18 cellular contexts compared by ENCODE assay signal in genomic region chr15:99558571-99558970, GRCh38. TPM values are rescaled to one million over a fixed set of nuclear protein-coding genes. Genes with fewer than 3 reads are reported as not detected.
A peak's percentile ranks its signal among the peaks of the same experiment; 100 is the strongest.
DNase-seq lines count a peak whose midpoint lies in the region; ATAC-seq, FAIRE-seq and TF ChIP-seq lines count a peak whose summit lies in the region.
"Had no signal": no experiment of that assay in that cellular context is flagged by ENCODE, and none has a peak within 500 bp of the region (broad histone marks: within the 10 kb centered on the region; RNA-seq: fewer than 3 reads in every experiment).

No MANE protein-coding gene starts in this region.

- no peak for TF ChIP-seq POLR2A in K562 (conservative IDR thresholded peaks at IDR 0.05)

- FAIRE-seq in K562 (lab: Jason Lieb, UNC) = no peak
- FAIRE-seq: GM12878, GM19239 had no signal

- TF ChIP-seq EP300 in K562 (IDR thresholded peaks at IDR 0.05; ENCODE audit: low read length) = no peak

- H3K27ac ChIP-seq in GM23248 = no peak overlapping the region
- H3K27ac ChIP-seq in K562 (ENCODE audit: extremely low read depth, low read depth, low read length) = no peak overlapping the region
- H3K27ac ChIP-seq in smooth muscle cell (ENCODE audit: low read depth) = no peak overlapping the region
- no peak overlapping the region for H3K27ac ChIP-seq in osteoblast (ENCODE audit: low read depth, low read length)
- no peak overlapping the region for H3K27ac ChIP-seq in left ventricle myocardium inferior (replicated peaks)

- intact Hi-C loops in K562 (cut with micrococcal nuclease) (no loop called here), left ventricle myocardium inferior (cut with micrococcal nuclease) (no loop called here)

- in situ Hi-C loops in GM23248 (cut with MboI) (no loop called here), K562 (cut with MboI) (no loop called here)

- WGBS in GM23248 (ENCODE audit: low coverage in 1 of 2, low lambda C conversion rate in 2 of 2, missing lambda C conversion rate in 2 of 2), 2 experiments = 5 to 6% methylated on average over 3 of the region's 3 CpGs
- WGBS in K562 (ENCODE audit: insufficient coverage, low coverage, missing lambda C conversion rate) = 3% methylated on average over 3 of the region's 3 CpGs
- WGBS in smooth muscle cell (ENCODE audit: low lambda C conversion rate) = 76% methylated on average over 3 of the region's 3 CpGs

- ATAC-seq in K562 = no peak
- ATAC-seq: GM12878, GM23338, HCT116 had no signal

- no peaks in the 10 kb centered on the region for H3F3A ChIP-seq in GM23248 (ENCODE audit: insufficient read depth)
- H3F3A ChIP-seq in smooth muscle cell (ENCODE audit: low read depth) = no peaks in the 10 kb centered on the region

- H3K4me3 ChIP-seq in GM23248 (no peak overlapping the region), K562 (no peak overlapping the region), smooth muscle cell (no peak overlapping the region), osteoblast (ENCODE audit: insufficient read depth, low read length) (no peak overlapping the region), left ventricle myocardium inferior (no peak overlapping the region)
- H3K4me3 ChIP-seq: GM12878, GM23338 had no signal

- H4K20me1 ChIP-seq in GM23248 (ENCODE audit: insufficient read depth) (no peaks in the 10 kb centered on the region), K562 (replicated peaks; ENCODE audit: control insufficient read depth, insufficient read depth, low read length) (no peaks in the 10 kb centered on the region), smooth muscle cell (ENCODE audit: low read depth) (no peaks in the 10 kb centered on the region), osteoblast (ENCODE audit: insufficient read depth, low read length) (no peaks in the 10 kb centered on the region)

- H3K4me2 ChIP-seq in GM23248 (ENCODE audit: unreplicated experiment) (no peak overlapping the region), K562 (ENCODE audit: insufficient read depth, low read length) (no peak overlapping the region), smooth muscle cell (no peak overlapping the region), osteoblast (ENCODE audit: insufficient read depth, low read length) (no peak overlapping the region)
- H3K4me2 ChIP-seq: GM23338 had no signal

- H3K9me3 ChIP-seq in GM23248 (ENCODE audit: low read depth) (no peaks in the 10 kb centered on the region), K562 (replicated peaks; ENCODE audit: control insufficient read depth, insufficient read depth, low read depth, low read length) (no peaks in the 10 kb centered on the region), smooth muscle cell (replicated peaks; ENCODE audit: low read depth) (no peaks in the 10 kb centered on the region), osteoblast (ENCODE audit: low read depth, low read length) (no peaks in the 10 kb centered on the region), left ventricle myocardium inferior (replicated peaks) (no peaks in the 10 kb centered on the region)

- no peaks in the 10 kb centered on the region for H3K9me1 ChIP-seq in K562 (ENCODE audit: control insufficient read depth, insufficient read depth, low read length)

- H3K79me2 ChIP-seq in GM23248 (ENCODE audit: insufficient read depth) = no peaks in the 10 kb centered on the region
- no peaks in the 10 kb centered on the region for H3K79me2 ChIP-seq in K562 (ENCODE audit: control insufficient read depth, insufficient read depth, low read length)
- no peaks in the 10 kb centered on the region for H3K79me2 ChIP-seq in smooth muscle cell (ENCODE audit: low read depth)
- no peaks in the 10 kb centered on the region for H3K79me2 ChIP-seq in osteoblast (ENCODE audit: insufficient read depth, low read length)

- TF ChIP-seq RAD21 in K562 (CRISPR knock-in tag; conservative IDR thresholded peaks at IDR 0.05 in 1 of 2, IDR thresholded peaks at IDR 0.05 in 1 of 2) = no peak

- H3K4me1 ChIP-seq in GM23248 (ENCODE audit: insufficient read depth) (peaks cover 6% of the 10 kb centered on the region; the same call in 1 of the 2 replicates), K562 (replicated peaks in 1 of 2; ENCODE audit: control insufficient read depth in 2 of 2, insufficient read depth in 2 of 2, low read length in 2 of 2) (no peaks in the 10 kb centered on the region), smooth muscle cell (ENCODE audit: low read depth) (no peaks in the 10 kb centered on the region), osteoblast (ENCODE audit: insufficient read depth, low read length) (no peaks in the 10 kb centered on the region), left ventricle myocardium inferior (no peaks in the 10 kb centered on the region)

- H2AFZ ChIP-seq in GM23248 (peak overlapping the region; percentile 44; the same call in 1 of the 2 replicates), K562 (ENCODE audit: low read depth, low read length) (no peak overlapping the region), smooth muscle cell (ENCODE audit: low read depth) (peak overlapping the region; percentile 19), osteoblast (ENCODE audit: low read length) (no peak overlapping the region)

- DNase-seq in GM23248 (no peak), K562 (ENCODE audit: extremely low read depth in 1 of 4, low spot score in 3 of 4) (no peak), smooth muscle cell (lab: John Stamatoyannopoulos, UW; ENCODE audit: unreplicated experiment) (no peak), osteoblast (ENCODE audit: insufficient read length, low spot score, missing footprints) (no peak), left ventricle myocardium inferior (no peak)
- DNase-seq in activated CD8-positive, alpha-beta memory T cell treated with anti-CD3 and anti-CD28 coated beads, Interleukin-2, amount 50 U/mL, for 48 hours = no peak
- DNase-seq: C1 segment of cervical spinal cord; Calu3; CD4-positive, alpha-beta memory T cell; COR-L47; DMS53; DMS79 treated with DMSO at 0.1 percent for 48 hours; GDM1; H9 had no signal

- BruUV-seq in K562 (replicated peaks; lab: Mats Ljungman, UMichigan) = no TSS peak

- H3K36me3 ChIP-seq in GM23248 (ENCODE audit: low read depth) (no peaks in the 10 kb centered on the region), K562 (ENCODE audit: control insufficient read depth, insufficient read depth, low read length) (no peaks in the 10 kb centered on the region), smooth muscle cell (ENCODE audit: low read depth) (no peaks in the 10 kb centered on the region), osteoblast (ENCODE audit: insufficient read depth, low read length) (no peaks in the 10 kb centered on the region), left ventricle myocardium inferior (no peaks in the 10 kb centered on the region)

- POLR2A ChIA-PET in K562 (lab: Yijun Ruan, JAX) = interaction anchor here (0.7 to 2.5 kb wide), 2 partner anchors 12 to 470 kb away, joined by 3 to 16 read pairs; no protein-coding TSS in a partner anchor

- H3K9ac ChIP-seq in GM23248 = no peak overlapping the region
- H3K9ac ChIP-seq in K562 (ENCODE audit: insufficient read depth in 1 of 2, low read depth in 2 of 2, low read length in 2 of 2) = no peak overlapping the region
- H3K9ac ChIP-seq in smooth muscle cell (ENCODE audit: low read depth) = no peak overlapping the region

- CTCF ChIA-PET in K562 (lab: Yijun Ruan, JAX; ENCODE audit: low intra/inter-chr PET ratio) = no interaction called here

- H3K9me2 ChIP-seq in GM23248 (ENCODE audit: insufficient read depth) = no peaks in the 10 kb centered on the region

- no peaks in the 10 kb centered on the region for H3K27me3 ChIP-seq in GM23248 (replicated peaks; ENCODE audit: insufficient read depth)
- peaks cover 0 to 4% of the 10 kb centered on the region in 2 experiments; a peak in 2 of 5 replicates for H3K27me3 ChIP-seq in K562 (ENCODE audit: control insufficient read depth in 2 of 2, insufficient read depth in 2 of 2, low read length in 2 of 2)
- H3K27me3 ChIP-seq in smooth muscle cell (ENCODE audit: low read depth) = no peaks in the 10 kb centered on the region
- peaks cover 4% of the 10 kb centered on the region for H3K27me3 ChIP-seq in osteoblast (ENCODE audit: insufficient read depth, low read length)
- H3K27me3 ChIP-seq in left ventricle myocardium inferior (ENCODE audit: low read depth) = no peaks in the 10 kb centered on the region

- TF ChIP-seq CTCF in K562 (IDR thresholded peaks at IDR 0.05 in 2 of 3, conservative IDR thresholded peaks at IDR 0.05 in 1 of 3; ENCODE audit: insufficient read depth in 2 of 3, low read depth in 1 of 3, low read length in 3 of 3) = no peak
- no peak for TF ChIP-seq CTCF in smooth muscle cell (IDR thresholded peaks at IDR 0.05; ENCODE audit: borderline replicate concordance, insufficient read depth, poor library complexity, severe bottlenecking)
- TF ChIP-seq CTCF in osteoblast (IDR thresholded peaks at IDR 0.05; ENCODE audit: extremely low read depth, low read depth, low read length) = no peak
- TF ChIP-seq CTCF in left ventricle myocardium inferior (IDR thresholded peaks at IDR 0.05; ENCODE audit: borderline replicate concordance) = no peak

TF ChIP-seq in K562, 482 proteins besides CTCF, POLR2A, EP300 and RAD21 (continues in another document):
- 0 out of 4 replicates have a peak, but pooled peaks of 1 of the 2 experiments have one; percentile 30 for TF ChIP-seq HDAC1 (IDR thresholded peaks at IDR 0.05)
- TF ChIP-seq FOXJ2 (tag; IDR thresholded peaks at IDR 0.05) = no peak

RNA-seq across cellular contexts. Expression of gene MEF2A, which starts 7.2 kb away (rescaled TPM):
- total RNA-seq in GM23248 (2014; rRNA removed; shearing (Covaris generic)) = 37.8 and 53.1 TPM in 2 replicates
- 22.7 and 24.3 TPM in 2 replicates for polyA plus RNA-seq in GM23248 (2016; fragmentation: Nextera tagmentation; extraction: Ambion mirVana)
- 8.8 and 37.5 TPM in 2 replicates for total RNA-seq in K562 (2011; cell fraction: chromatin; rRNA removed; ENCODE audit: low replicate concordance)
- 4.5 and 5.9 TPM in 2 replicates for total RNA-seq in K562 (2011; cell fraction: nucleolus; rRNA removed)
- 6.2 and 9.9 TPM in 2 replicates for total RNA-seq in K562 (2011; cell fraction: nucleoplasm; rRNA removed)
- 7.7 and 7.8 TPM in 2 replicates for total RNA-seq in K562 (2014; rRNA removed)
- 10.6 and 10.7 TPM in 2 replicates for total RNA-seq in K562 (2014; rRNA removed; fragmentation: Illumina TruSeq; extraction: Trizol)
- total RNA-seq in K562 (2015; rRNA removed; fragmentation: Illumina TruSeq; extraction: Trizol) = 7.6 and 8.3 TPM in 2 replicates
- 9.6 and 10.9 TPM in 2 replicates for total RNA-seq in K562 (2021)
- 8.8 and 9.7 TPM in 2 replicates for polyA plus RNA-seq in K562 (2011; rRNA removed)
- 5.3 and 5.4 TPM in 2 replicates for polyA plus RNA-seq in K562 (2011; cell fraction: cytosol; rRNA removed)
- polyA plus RNA-seq in K562 (2011; cell fraction: nucleus; rRNA removed) = 14.6 and 15.6 TPM in 2 replicates
- 5.6 and 7.3 TPM in 2 replicates for polyA plus RNA-seq in K562 (2012)
- 8.7 and 9.1 TPM in 2 replicates for polyA plus RNA-seq in K562 (2014; fragmentation: Illumina TruSeq; extraction: Trizol)
- polyA plus RNA-seq in K562 (2014; fragmentation: Nextera tagmentation; extraction: Ambion mirVana) = 1 to 10 TPM; 1.6 to 2.1 TPM
- polyA plus RNA-seq in K562 (2014; rRNA removed) = 7.6 and 18.7 TPM in 2 replicates
- polyA minus RNA-seq in K562 (2011; rRNA and poly(A)+ RNA removed) = 8.9 and 9.9 TPM in 2 replicates
- polyA minus RNA-seq in K562 (2011; cell fraction: cytosol; rRNA and poly(A)+ RNA removed) = 5.5 and 6.5 TPM in 2 replicates
- polyA minus RNA-seq in K562 (2011; cell fraction: nucleus; rRNA and poly(A)+ RNA removed) = 11.2 and 14.4 TPM in 2 replicates
- total RNA-seq in smooth muscle cell = 61.1 and 75.8 TPM in 2 replicates
- polyA plus RNA-seq in smooth muscle cell = 12.3 and 21.7 TPM in 2 replicates
- 48.3 and 55.4 TPM in 2 replicates for total RNA-seq in osteoblast
- 152 TPM for total RNA-seq in left ventricle myocardium inferior

Comparison
In these comparisons a context has a peak if more than half of its experiments do, and no peak if none do; other contexts are left out.
1. H2AFZ ChIP-seq: peak in GM23248 (single experiment) and smooth muscle cell (single experiment); none in K562 (single experiment) and osteoblast (single experiment).